Comparison of ENCODE assay signal across 13 cellular contexts in genomic region chr12:50514526-50515276, GRCh38. TPM values are rescaled to one million over a fixed set of nuclear protein-coding genes. Genes with fewer than 3 reads are reported as not detected.
DNase-seq lines count a peak whose midpoint lies in the region; ATAC-seq and TF ChIP-seq lines count a peak whose summit lies in the region.
"Had no signal": no experiment of that assay in that cellular context is flagged by ENCODE, and none has a peak within 500 bp of the region (broad histone marks: within the 10 kb centered on the region; RNA-seq: fewer than 3 reads in every experiment).

No MANE protein-coding gene starts in this region.

- no peak overlapping the region for H3K9ac ChIP-seq in trophoblast cell (ENCODE audit: low read length)

- H2BK12ac ChIP-seq in trophoblast cell (ENCODE audit: low read length), result no peak overlapping the region

- H3K4ac ChIP-seq in trophoblast cell (ENCODE audit: low read depth, low read length), result peak overlapping the region; percentile 97

- peak; percentile 76 for DNase-seq in activated CD4-positive, alpha-beta T cell treated with anti-CD3 and anti-CD28 coated beads, Interleukin-2, amount 10 ng/mL, durations not matched to agents 24 days and 14 days
- DNase-seq in activated CD4-positive, alpha-beta T cell treated with anti-CD3 and anti-CD28 coated beads for 48 hours, result no peak
- no peak for DNase-seq in trophoblast cell
- no peak for DNase-seq in stimulated activated naive CD4-positive, alpha-beta T cell treated with Interleukin-2 at 50 U/mL for 16 hours (lab: John Stamatoyannopoulos, UW)
- DNase-seq in erythroblast (lab: John Stamatoyannopoulos, UW), result no peak
- DNase-seq in occipital lobe (lab: John Stamatoyannopoulos, UW), result no peak
- DNase-seq: mammary epithelial cell; NCI-H1694 treated with DMSO at 0.1 percent for 48 hours; psoas muscle; stimulated activated CD4-positive, alpha-beta T cell treated with anti-CD3 and anti-CD28 coated beads, Interleukin-4, amount 100 ng/mL, for 24 hours had no signal

- H3K36me3 ChIP-seq in trophoblast cell (ENCODE audit: control insufficient read depth in 1 of 2, insufficient read depth in 2 of 2, low read length in 2 of 2), result peaks cover 0 to 3% of the 10 kb centered on the region in 2 experiments

- no peak overlapping the region for H3K4me3 ChIP-seq in trophoblast cell (ENCODE audit: low read depth, low read length)
- H3K4me3 ChIP-seq: psoas muscle had no signal

- no peak for TF ChIP-seq POLR2A in erythroblast (IDR thresholded peaks at IDR 0.05; ENCODE audit: low read length)

- H4K91ac ChIP-seq in trophoblast cell (ENCODE audit: low read depth, low read length), result no peak overlapping the region

- ATAC-seq in HG02852 (IDR thresholded peaks at IDR 0.05; ENCODE audit: unreplicated experiment), result peak; percentile 56
- ATAC-seq: psoas muscle had no signal

- no peaks in the 10 kb centered on the region for H3K9me3 Mint-ChIP-seq in activated CD4-positive, alpha-beta T cell treated with anti-CD3 and anti-CD28 coated beads, Interleukin-2, amount 10 ng/mL, durations not matched to agents 24 days and 14 days
- no peaks in the 10 kb centered on the region for H3K9me3 Mint-ChIP-seq in activated naive CD8-positive, alpha-beta T cell (ENCODE audit: low read depth)
- H3K9me3 Mint-ChIP-seq: brain had no signal

- peaks cover 21% of the 10 kb centered on the region for H3K79me2 ChIP-seq in trophoblast cell (ENCODE audit: control insufficient read depth, insufficient read depth, low read length, poor library complexity)

- no peak overlapping the region for H3K23ac ChIP-seq in trophoblast cell (ENCODE audit: low read length)

- peak overlapping the region; percentile 29 for H3K18ac ChIP-seq in trophoblast cell (ENCODE audit: low read length)

- H3K27ac ChIP-seq in trophoblast cell (ENCODE audit: low read depth, low read length), result no peak overlapping the region
- H3K27ac ChIP-seq: psoas muscle had no signal

- H4K12ac ChIP-seq in trophoblast cell (ENCODE audit: low read depth, low read length), result no peak overlapping the region

- peaks cover 42% of the 10 kb centered on the region for H3K4me1 Mint-ChIP-seq in activated CD4-positive, alpha-beta T cell treated with anti-CD3 and anti-CD28 coated beads, Interleukin-2, amount 10 ng/mL, durations not matched to agents 24 days and 14 days
- H3K4me1 Mint-ChIP-seq in activated naive CD8-positive, alpha-beta T cell (ENCODE audit: low read depth), result peaks cover 59% of the 10 kb centered on the region

- no peaks in the 10 kb centered on the region for H3K27me3 Mint-ChIP-seq in activated CD4-positive, alpha-beta T cell treated with anti-CD3 and anti-CD28 coated beads, Interleukin-2, amount 10 ng/mL, durations not matched to agents 24 days and 14 days
- no peaks in the 10 kb centered on the region for H3K27me3 Mint-ChIP-seq in activated naive CD8-positive, alpha-beta T cell

- peaks cover 9% of the 10 kb centered on the region for H3K36me3 Mint-ChIP-seq in activated CD4-positive, alpha-beta T cell treated with anti-CD3 and anti-CD28 coated beads, Interleukin-2, amount 10 ng/mL, durations not matched to agents 24 days and 14 days (ENCODE audit: low read depth)
- peaks cover 2% of the 10 kb centered on the region for H3K36me3 Mint-ChIP-seq in activated naive CD8-positive, alpha-beta T cell

- no peak overlapping the region for H4K8ac ChIP-seq in trophoblast cell (ENCODE audit: low read depth, low read length)

- intact Hi-C loops in activated CD4-positive, alpha-beta T cell treated with anti-CD3 and anti-CD28 coated beads, Interleukin-2, amount 10 ng/mL, durations not matched to agents 24 days and 14 days (cut with micrococcal nuclease), result no loop called here

- H3K79me1 ChIP-seq in trophoblast cell (ENCODE audit: low read length), result no peaks in the 10 kb centered on the region

- H2BK120ac ChIP-seq in trophoblast cell (ENCODE audit: insufficient read depth, low read length, poor library complexity), result no peak overlapping the region

- H3K4me1 ChIP-seq in trophoblast cell (ENCODE audit: control insufficient read depth in 1 of 2, insufficient read depth in 2 of 2, low read length in 2 of 2), result peaks cover 0 to 17% of the 10 kb centered on the region in 2 experiments

- H2AK5ac ChIP-seq in trophoblast cell (ENCODE audit: low read length), result no peak overlapping the region

- no peak overlapping the region for H2BK5ac ChIP-seq in trophoblast cell (ENCODE audit: low read depth, low read length, poor library complexity)

- peak overlapping the region; percentile 76 for H3K27ac Mint-ChIP-seq in activated CD4-positive, alpha-beta T cell treated with anti-CD3 and anti-CD28 coated beads, Interleukin-2, amount 10 ng/mL, durations not matched to agents 24 days and 14 days
- H3K27ac Mint-ChIP-seq in activated naive CD8-positive, alpha-beta T cell, result peak overlapping the region; percentile 91

- no peak overlapping the region for H3K14ac ChIP-seq in trophoblast cell (ENCODE audit: low read length)

- H3K27me3 ChIP-seq in trophoblast cell (ENCODE audit: insufficient read depth, low read length), result no peaks in the 10 kb centered on the region

- WGBS in trophoblast cell (ENCODE audit: extremely low coverage, insufficient coverage, insufficient read length), result no CpG with 5 or more reads among the region's 4 CpGs

- H2AFZ ChIP-seq in trophoblast cell (ENCODE audit: insufficient read depth, low read length, poor library complexity), result no peak overlapping the region

- no peaks in the 10 kb centered on the region for H3K9me3 ChIP-seq in trophoblast cell (ENCODE audit: insufficient read depth, low read depth, low read length)
- H3K9me3 ChIP-seq: psoas muscle had no signal

- H3K4me2 ChIP-seq in trophoblast cell (ENCODE audit: low read length), result no peak overlapping the region

- H3K4me3 Mint-ChIP-seq in activated CD4-positive, alpha-beta T cell treated with anti-CD3 and anti-CD28 coated beads, Interleukin-2, amount 10 ng/mL, durations not matched to agents 24 days and 14 days, result peak overlapping the region; percentile 42
- H3K4me3 Mint-ChIP-seq in activated naive CD8-positive, alpha-beta T cell, result peak overlapping the region; percentile 60
- H3K4me3 Mint-ChIP-seq: brain had no signal

RNA-seq across cellular contexts. Expression of gene DIP2B, which starts 9.9 kb away (rescaled TPM):
- total RNA-seq in activated CD4-positive, alpha-beta T cell treated with anti-CD3 and anti-CD28 coated beads, Interleukin-2, amount 10 ng/mL, durations not matched to agents 24 days and 14 days, result 26.4 and 29.4 TPM in 2 replicates
- polyA plus RNA-seq in trophoblast cell (2013), result 33.2 and 33.7 TPM in 2 replicates
- total RNA-seq in occipital lobe, result 60.0 TPM
